In the genomic region with DNA sequence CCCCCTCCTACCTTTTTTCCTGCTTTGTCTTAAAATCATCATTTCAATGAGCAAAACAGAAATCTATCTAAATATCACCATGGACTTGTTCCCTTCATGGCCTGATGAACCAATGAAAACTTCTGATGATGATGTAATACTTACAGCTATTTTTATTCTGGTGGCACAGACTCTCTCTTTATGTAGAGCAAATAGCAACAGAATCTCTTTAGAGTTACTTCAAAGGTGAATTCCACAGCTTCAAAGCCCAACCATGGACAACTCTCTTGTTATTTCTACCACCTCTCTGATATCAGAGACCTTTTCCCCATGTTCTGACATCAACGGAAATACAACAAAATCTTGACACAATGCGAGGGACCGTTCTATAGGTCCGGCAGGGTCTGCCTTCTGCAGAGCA, we compare ENCODE assay signal across 17 cellular contexts.
DNase-seq lines count a peak whose midpoint lies in the region; ATAC-seq and TF ChIP-seq lines count a peak whose summit lies in the region.
"Had no signal": no experiment of that assay in that cellular context is flagged by ENCODE, and none has a peak within 500 bp of the region (broad histone marks: within the 10 kb centered on the region; RNA-seq: fewer than 3 reads in every experiment).

No MANE protein-coding gene starts in this region.

- peak overlapping the region; percentile 57 for H3K27ac Mint-ChIP-seq in chondrocyte (ENCODE audit: unreplicated experiment)
- H3K27ac Mint-ChIP-seq: activated naive CD8-positive, alpha-beta T cell; endodermal cell had no signal

- no peaks in the 10 kb centered on the region for H3K9me3 Mint-ChIP-seq in chondrocyte (ENCODE audit: low read depth)
- H3K9me3 Mint-ChIP-seq: central memory CD8-positive, alpha-beta T cell; endodermal cell had no signal

- H3K27ac ChIP-seq in gastrocnemius medialis (peak overlapping the region; percentile 90 to 97 (median 94)), Karpas-422 (ENCODE audit: low read length) (no peak overlapping the region), smooth muscle cell (ENCODE audit: low read depth) (no peak overlapping the region)

- WGBS in smooth muscle cell (ENCODE audit: low lambda C conversion rate) = 81% methylated on average over 4 of the region's 4 CpGs

- no peak overlapping the region for H3K4me3 Mint-ChIP-seq in chondrocyte (ENCODE audit: unreplicated experiment)
- H3K4me3 Mint-ChIP-seq: activated naive CD8-positive, alpha-beta T cell; central memory CD8-positive, alpha-beta T cell; endodermal cell had no signal

- peak; percentile 25 to 34 for ATAC-seq in gastrocnemius medialis
- ATAC-seq: left lobe of liver, Panc1 had no signal

- H3K27me3 ChIP-seq in gastrocnemius medialis = no peaks in the 10 kb centered on the region
- H3K27me3 ChIP-seq in Karpas-422 (ENCODE audit: low read length) = no peaks in the 10 kb centered on the region
- no peaks in the 10 kb centered on the region for H3K27me3 ChIP-seq in smooth muscle cell (ENCODE audit: low read depth)

- intact Hi-C loops in gastrocnemius medialis (cut with DNase I; ENCODE audit: low total_unique reads) = no loop called here

- H3K79me2 ChIP-seq in Karpas-422 (ENCODE audit: low read length) (no peaks in the 10 kb centered on the region), smooth muscle cell (ENCODE audit: low read depth) (no peaks in the 10 kb centered on the region)

- H3K4me1 Mint-ChIP-seq in chondrocyte (ENCODE audit: low read depth) = peaks cover 43% of the 10 kb centered on the region
- H3K4me1 Mint-ChIP-seq: endodermal cell had no signal

- H3K36me3 Mint-ChIP-seq in chondrocyte (ENCODE audit: low read depth) = no peaks in the 10 kb centered on the region

- H3K36me3 ChIP-seq in gastrocnemius medialis (no peaks in the 10 kb centered on the region), Karpas-422 (ENCODE audit: insufficient read depth, low read length) (no peaks in the 10 kb centered on the region), smooth muscle cell (ENCODE audit: low read depth) (no peaks in the 10 kb centered on the region)

- H2AFZ ChIP-seq in Karpas-422 (ENCODE audit: low read length) = no peak overlapping the region
- no peak overlapping the region for H2AFZ ChIP-seq in smooth muscle cell (ENCODE audit: low read depth)

- in situ Hi-C loops in gastrocnemius medialis (cut with MboI; ENCODE audit: low sequenced_read_pairs in 4 of 4) = no loop called here

- H3F3A ChIP-seq in smooth muscle cell (ENCODE audit: low read depth) = no peaks in the 10 kb centered on the region

- H3K9me2 ChIP-seq in Karpas-422 (replicated peaks; ENCODE audit: insufficient read depth, low read length) = no peaks in the 10 kb centered on the region

- TF ChIP-seq POLR2A in gastrocnemius medialis (IDR thresholded peaks at IDR 0.05) = no peak

- H3K9me3 ChIP-seq in gastrocnemius medialis (no peaks in the 10 kb centered on the region), Karpas-422 (ENCODE audit: low read length) (no peaks in the 10 kb centered on the region), smooth muscle cell (replicated peaks; ENCODE audit: low read depth) (no peaks in the 10 kb centered on the region)

- DNase-seq in EL (peak; percentile 15), chondrocyte (ENCODE audit: low spot score) (no peak), left kidney (ENCODE audit: low read depth, low spot score) (peak; percentile 22), gastrocnemius medialis (no peak), Karpas-422 (no peak), RPMI8226 (no peak), smooth muscle cell (lab: John Stamatoyannopoulos, UW; ENCODE audit: unreplicated experiment) (no peak), NCI-H526 (lab: John Stamatoyannopoulos, UW) (no peak)
- DNase-seq: activated CD4-positive, alpha-beta T cell treated with anti-CD3 and anti-CD28 coated beads, Interleukin-2, amount 50 U/mL, for 1 hour; COR-L47; endodermal cell; NCI-H1436 treated with DMSO at 0.1 percent for 48 hours; stimulated activated naive CD4-positive, alpha-beta T cell treated with Interleukin-2 at 50 U/mL for 16 hours had no signal

- no peak overlapping the region for H3K4me3 ChIP-seq in gastrocnemius medialis
- no peak overlapping the region for H3K4me3 ChIP-seq in Karpas-422 (ENCODE audit: low read length)
- no peak overlapping the region for H3K4me3 ChIP-seq in smooth muscle cell

- no peak overlapping the region for H3K9ac ChIP-seq in Karpas-422 (ENCODE audit: low read length)
- no peak overlapping the region for H3K9ac ChIP-seq in smooth muscle cell (ENCODE audit: low read depth)

- H3K4me2 ChIP-seq in Karpas-422 (ENCODE audit: low read depth, low read length, poor library complexity, severe bottlenecking) (no peak overlapping the region), smooth muscle cell (no peak overlapping the region)

- H3K27me3 Mint-ChIP-seq in chondrocyte (ENCODE audit: low read depth) = peaks cover 5% of the 10 kb centered on the region
- H3K27me3 Mint-ChIP-seq: activated naive CD8-positive, alpha-beta T cell; central memory CD8-positive, alpha-beta T cell had no signal

- H3K4me1 ChIP-seq in gastrocnemius medialis (peaks cover 56 to 66% of the 10 kb centered on the region in 2 donors), Karpas-422 (ENCODE audit: low read length) (no peaks in the 10 kb centered on the region), smooth muscle cell (ENCODE audit: low read depth) (no peaks in the 10 kb centered on the region)

- no peaks in the 10 kb centered on the region for H4K20me1 ChIP-seq in Karpas-422 (ENCODE audit: insufficient read depth, low read depth, low read length)
- no peaks in the 10 kb centered on the region for H4K20me1 ChIP-seq in smooth muscle cell (ENCODE audit: low read depth)

- TF ChIP-seq CTCF in chondrocyte (IDR thresholded peaks at IDR 0.05) (no peak), gastrocnemius medialis (IDR thresholded peaks at IDR 0.05 in 4 of 5, conservative IDR thresholded peaks at IDR 0.05 in 1 of 5) (no peak), smooth muscle cell (IDR thresholded peaks at IDR 0.05; ENCODE audit: borderline replicate concordance, insufficient read depth, poor library complexity, severe bottlenecking) (no peak)

Comparison
In these comparisons a context has a peak if more than half of its experiments do, and no peak if none do; other contexts are left out.
1. DNase-seq: peak in EL (single experiment) and left kidney (single experiment); none in chondrocyte (single experiment), gastrocnemius medialis (0 of 2), Karpas-422 (single experiment), RPMI8226 (single experiment), smooth muscle cell (single experiment) and NCI-H526 (0 of 2).
2. H3K27ac ChIP-seq: peak in gastrocnemius medialis (4 of 4); none in Karpas-422 (single experiment) and smooth muscle cell (single experiment).